Comparison of ENCODE assay signal across 14 cellular contexts in the genomic region with DNA sequence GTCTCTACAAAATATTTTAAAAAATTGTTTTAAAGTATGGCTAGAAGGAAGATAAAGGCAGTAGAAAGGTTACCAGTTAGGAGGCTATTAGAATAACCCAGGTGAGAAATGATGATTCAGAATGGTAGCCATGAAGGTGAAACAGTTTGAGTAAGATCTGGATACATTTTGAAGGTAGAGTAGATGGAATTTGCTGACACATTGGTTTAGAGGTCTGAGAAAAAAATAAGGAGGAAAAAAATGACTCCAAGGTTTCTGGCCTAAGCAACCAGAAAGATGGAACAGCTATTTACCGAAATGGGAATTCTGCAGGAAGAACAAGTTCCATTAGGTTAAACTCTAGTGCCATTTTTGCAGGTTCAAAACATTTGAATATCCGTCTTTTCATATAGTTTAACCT.
DNase-seq lines count a peak whose midpoint lies in the region; ATAC-seq and TF ChIP-seq lines count a peak whose summit lies in the region.
"Had no signal": no experiment of that assay in that cellular context is flagged by ENCODE, and none has a peak within 500 bp of the region (broad histone marks: within the 10 kb centered on the region; RNA-seq: fewer than 3 reads in every experiment).

No MANE protein-coding gene starts in this region.

- no peak overlapping the region for H3K4me2 ChIP-seq in IMR-90 (ENCODE audit: low read depth, low read length)
- H3K4me2 ChIP-seq in SK-N-SH: no peak overlapping the region
- H3K4me2 ChIP-seq: PC-9 had no signal

- DNase-seq in activated T-cell treated with anti-CD3 and anti-CD28 coated beads, Interleukin-2, amount 50 U/mL, for 72 hours: no peak
- DNase-seq in activated T-cell treated with anti-CD3 and anti-CD28 coated beads, Interleukin-2, amount 50 U/mL, for 1 hour: no peak
- DNase-seq in IMR-90: no peak
- DNase-seq in naive thymus-derived CD8-positive, alpha-beta T cell: no peak
- DNase-seq in SK-N-SH: no peak
- DNase-seq: Calu3, DMS53, NCI-H1048, NCI-H146, NCI-H2081 treated with DMSO at 0.1 percent for 48 hours, NCI-H524, PC-9 had no signal

- no peak for TF ChIP-seq CTCF in IMR-90 (conservative IDR thresholded peaks at IDR 0.05; ENCODE audit: low read depth, low read length)
- TF ChIP-seq CTCF in SK-N-SH (IDR thresholded peaks at IDR 0.05): no peak

- H3K4me3 ChIP-seq in IMR-90 (ENCODE audit: insufficient read depth, low read depth, low read length): no peak overlapping the region
- no peak overlapping the region for H3K4me3 ChIP-seq in SK-N-SH (ENCODE audit: low read depth in 2 of 2, low read length in 1 of 2)
- H3K4me3 ChIP-seq: PC-9 had no signal

- intact Hi-C loops in IMR-90 (cut with micrococcal nuclease): no loop called here

- H3K79me2 ChIP-seq in SK-N-SH (ENCODE audit: insufficient read depth): no peaks in the 10 kb centered on the region

- no peak overlapping the region for H3K14ac ChIP-seq in IMR-90 (replicated peaks; ENCODE audit: low read depth, low read length)

- peaks cover 88% of the 10 kb centered on the region for H3K4me1 Mint-ChIP-seq in activated T-cell treated with anti-CD3 and anti-CD28 coated beads, Interleukin-2, amount 50 U/mL, for 72 hours (ENCODE audit: low read depth)
- H3K4me1 Mint-ChIP-seq in activated T-helper 17 cell treated with anti-CD3 and anti-CD28 coated beads, Interleukin-2, amount 50 U/mL, for 72 hours: peaks cover 78% of the 10 kb centered on the region
- H3K4me1 Mint-ChIP-seq in naive thymus-derived CD8-positive, alpha-beta T cell: peaks cover 35 to 78% (median 59%) of the 10 kb centered on the region in 4 donors

- WGBS in IMR-90 (ENCODE audit: extremely low coverage in 2 of 2, insufficient read length in 1 of 2), 2 experiments: 100% methylated on average over 1 of the region's 2 CpGs; no CpG with 5 or more reads in 1 of the 2 experiments
- WGBS in SK-N-SH (ENCODE audit: low lambda C conversion rate): 71% methylated on average over 2 of the region's 2 CpGs

- no peaks in the 10 kb centered on the region for H3K27me3 Mint-ChIP-seq in activated T-cell treated with anti-CD3 and anti-CD28 coated beads, Interleukin-2, amount 50 U/mL, for 72 hours (ENCODE audit: low read depth)
- no peaks in the 10 kb centered on the region for H3K27me3 Mint-ChIP-seq in activated T-helper 17 cell treated with anti-CD3 and anti-CD28 coated beads, Interleukin-2, amount 50 U/mL, for 72 hours
- no peaks in the 10 kb centered on the region for H3K27me3 Mint-ChIP-seq in naive thymus-derived CD8-positive, alpha-beta T cell

- no peak for TF ChIP-seq EP300 in SK-N-SH (IDR thresholded peaks at IDR 0.05; ENCODE audit: borderline replicate concordance in 1 of 2, low read depth in 1 of 2, low read length in 1 of 2)

- CTCF ChIA-PET in IMR-90 (lab: Yijun Ruan, JAX) (no interaction called here), SK-N-SH (lab: Yijun Ruan, JAX) (no interaction called here)

- H3K9me3 ChIP-seq in IMR-90 (ENCODE audit: control insufficient read depth, insufficient read depth, low read length) (no peaks in the 10 kb centered on the region), SK-N-SH (no peaks in the 10 kb centered on the region)

- H3K27me3 ChIP-seq in IMR-90 (ENCODE audit: control insufficient read depth, insufficient read depth, low read length) (peaks cover 34% of the 10 kb centered on the region), SK-N-SH (ENCODE audit: insufficient read depth) (no peaks in the 10 kb centered on the region)

- POLR2A ChIA-PET in IMR-90 (lab: Charles Lee; ENCODE audit: unreplicated experiment) (no interaction called here), SK-N-SH (lab: Yijun Ruan, JAX) (no interaction called here)
- POLR2A ChIA-PET in naive thymus-derived CD8-positive, alpha-beta T cell (lab: Charles Lee): no interaction called here

- no peak overlapping the region for H2BK5ac ChIP-seq in IMR-90 (ENCODE audit: low read depth, low read length, poor library complexity, severe bottlenecking)

- no peak overlapping the region for H4K5ac ChIP-seq in IMR-90 (ENCODE audit: low read depth, low read length)

- H3K9me1 ChIP-seq in IMR-90 (ENCODE audit: insufficient read depth, low read length): no peaks in the 10 kb centered on the region

- H2BK20ac ChIP-seq in IMR-90 (ENCODE audit: low read depth, low read length): no peak overlapping the region

- H3F3A ChIP-seq in SK-N-SH (replicated peaks; ENCODE audit: insufficient read depth): no peaks in the 10 kb centered on the region

- H2AK5ac ChIP-seq in IMR-90 (ENCODE audit: low read depth, low read length): no peak overlapping the region

- no peaks in the 10 kb centered on the region for H3K79me1 ChIP-seq in IMR-90 (ENCODE audit: low read depth in 1 of 2, low read length in 2 of 2)

- no peak overlapping the region for H3K56ac ChIP-seq in IMR-90 (ENCODE audit: extremely low read depth, insufficient read depth, low read length)

- peak overlapping the region; percentile 39 to 73 for H3K4me3 Mint-ChIP-seq in activated T-cell treated with anti-CD3 and anti-CD28 coated beads, Interleukin-2, amount 50 U/mL, for 72 hours
- H3K4me3 Mint-ChIP-seq in activated T-helper 17 cell treated with anti-CD3 and anti-CD28 coated beads, Interleukin-2, amount 50 U/mL, for 72 hours: peak overlapping the region; percentile 71
- no peak overlapping the region for H3K4me3 Mint-ChIP-seq in naive thymus-derived CD8-positive, alpha-beta T cell

- no peak overlapping the region for H4K91ac ChIP-seq in IMR-90 (ENCODE audit: insufficient read depth, low read depth, low read length)

- peak overlapping the region; percentile 25 for H3K27ac Mint-ChIP-seq in activated T-cell treated with anti-CD3 and anti-CD28 coated beads, Interleukin-2, amount 50 U/mL, for 72 hours
- H3K27ac Mint-ChIP-seq in activated T-helper 17 cell treated with anti-CD3 and anti-CD28 coated beads, Interleukin-2, amount 50 U/mL, for 72 hours: peak overlapping the region; percentile 95
- H3K27ac Mint-ChIP-seq in naive thymus-derived CD8-positive, alpha-beta T cell: peak overlapping the region in 6 of 10 donors; percentile 29 to 94 (median 88)

- H3K4me1 ChIP-seq in IMR-90 (ENCODE audit: control insufficient read depth, insufficient read depth, low read length) (peaks cover 2% of the 10 kb centered on the region; the same call in 1 of the 2 replicates), SK-N-SH (ENCODE audit: control insufficient read depth in 1 of 2, insufficient read depth in 2 of 2, low read depth in 1 of 2, low read length in 1 of 2) (peaks cover 0 to 2% of the 10 kb centered on the region in 2 experiments; a peak in 1 of 4 replicates)

- H3K36me3 ChIP-seq in IMR-90 (ENCODE audit: control insufficient read depth, insufficient read depth, low read length) (no peaks in the 10 kb centered on the region), SK-N-SH (replicated peaks in 1 of 2; ENCODE audit: control insufficient read depth in 1 of 2, insufficient read depth in 2 of 2, low read length in 1 of 2) (no peaks in the 10 kb centered on the region)

- dilution Hi-C loops in IMR-90 (cut with HindIII; ENCODE audit: low sequenced_read_pairs, unreplicated experiment): no loop called here

- BruUV-seq in IMR-90 (replicated peaks; lab: Mats Ljungman, UMichigan): no TSS peak

- H2BK15ac ChIP-seq in IMR-90 (ENCODE audit: low read depth, low read length): no peak overlapping the region

- H2AFZ ChIP-seq in IMR-90 (replicated peaks; ENCODE audit: low read length, poor library complexity) (no peak overlapping the region), SK-N-SH (ENCODE audit: low read depth) (no peak overlapping the region)
- H2AFZ ChIP-seq: PC-9 had no signal

- H3K18ac ChIP-seq in IMR-90 (ENCODE audit: low read depth, low read length): no peak overlapping the region

- no peak for TF ChIP-seq POLR2A in IMR-90 (IDR thresholded peaks at IDR 0.05; ENCODE audit: low read depth, low read length)

- no peak overlapping the region for H3K4ac ChIP-seq in IMR-90 (ENCODE audit: low read depth, low read length)

- H4K8ac ChIP-seq in IMR-90 (ENCODE audit: low read depth in 2 of 2, low read length in 2 of 2): no peak overlapping the region

- in situ Hi-C loops in IMR-90 (cut with MboI; ENCODE audit: low sequenced_read_pairs): no loop called here

- H2AK9ac ChIP-seq in IMR-90 (replicated peaks; ENCODE audit: low read depth, low read length, poor library complexity): no peak overlapping the region

- ATAC-seq in activated T-cell treated with anti-CD3 and anti-CD28 coated beads, Interleukin-2, amount 50 U/mL, for 72 hours (replicated peaks in 1 of 2): no peak
- ATAC-seq in IMR-90 (ENCODE audit: low read depth) (no peak), GM19397 (IDR thresholded peaks at IDR 0.05; ENCODE audit: unreplicated experiment) (no peak)
- ATAC-seq in activated T-helper 17 cell treated with anti-CD3 and anti-CD28 coated beads, Interleukin-2, amount 50 U/mL, for 72 hours (replicated peaks): no peak
- ATAC-seq in naive thymus-derived CD8-positive, alpha-beta T cell: no peak

- H3K36me3 Mint-ChIP-seq in activated T-cell treated with anti-CD3 and anti-CD28 coated beads, Interleukin-2, amount 50 U/mL, for 72 hours (ENCODE audit: insufficient read depth in 2 of 2): peaks cover 28 to 33% of the 10 kb centered on the region in 2 donors
- H3K36me3 Mint-ChIP-seq in activated T-helper 17 cell treated with anti-CD3 and anti-CD28 coated beads, Interleukin-2, amount 50 U/mL, for 72 hours (ENCODE audit: low read depth): peaks cover 43% of the 10 kb centered on the region
- peaks cover 0 to 11% (median 6%) of the 10 kb centered on the region in 3 donors for H3K36me3 Mint-ChIP-seq in naive thymus-derived CD8-positive, alpha-beta T cell

- H2BK120ac ChIP-seq in IMR-90 (ENCODE audit: low read depth, low read length): no peak overlapping the region

- H3K9me3 Mint-ChIP-seq in activated T-cell treated with anti-CD3 and anti-CD28 coated beads, Interleukin-2, amount 50 U/mL, for 72 hours: peaks cover 7 to 13% of the 10 kb centered on the region in 2 donors
- H3K9me3 Mint-ChIP-seq in activated T-helper 17 cell treated with anti-CD3 and anti-CD28 coated beads, Interleukin-2, amount 50 U/mL, for 72 hours: peaks cover 10% of the 10 kb centered on the region
- peaks cover 0 to 29% (median 7%) of the 10 kb centered on the region in 9 donors for H3K9me3 Mint-ChIP-seq in naive thymus-derived CD8-positive, alpha-beta T cell

- H4K20me1 ChIP-seq in IMR-90 (ENCODE audit: insufficient read depth, low read length): no peaks in the 10 kb centered on the region
- H4K20me1 ChIP-seq in SK-N-SH (ENCODE audit: insufficient read depth): no peaks in the 10 kb centered on the region

- no peaks in the 10 kb centered on the region for H3K9me2 ChIP-seq in SK-N-SH

- H3K27ac ChIP-seq in IMR-90 (ENCODE audit: insufficient read depth, low read length) (no peak overlapping the region), SK-N-SH (ENCODE audit: low read depth in 2 of 2, low read length in 1 of 2) (no peak overlapping the region)
- H3K27ac ChIP-seq: PC-9 had no signal

- no peak overlapping the region for H3K23ac ChIP-seq in IMR-90 (ENCODE audit: low read depth, low read length)

- H3K9ac ChIP-seq in IMR-90 (ENCODE audit: low read depth, low read length): no peak overlapping the region
- H3K9ac ChIP-seq in SK-N-SH: no peak overlapping the region

- no peak for TF ChIP-seq RAD21 in IMR-90 (IDR thresholded peaks at IDR 0.05; ENCODE audit: low read length)
- TF ChIP-seq RAD21 in SK-N-SH (IDR thresholded peaks at IDR 0.05; ENCODE audit: low read length): no peak

TF ChIP-seq in IMR-90, 13 proteins besides CTCF, POLR2A, EP300 and RAD21 (continues in another document):
- TF ChIP-seq MAFK (IDR thresholded peaks at IDR 0.05; ENCODE audit: low read depth, low read length): peak; percentile 69

TF ChIP-seq in SK-N-SH, 30 proteins besides CTCF, POLR2A, EP300 and RAD21 (continues in another document):
- TF ChIP-seq FOXJ3 (CRISPR knock-in tag; IDR thresholded peaks at IDR 0.05): no peak

Comparison
In these comparisons a context has a peak if more than half of its experiments do, and no peak if none do; other contexts are left out.
1. H3K27ac Mint-ChIP-seq: peak in every context shown above with its lines; median percentile 95 in activated T-helper 17 cell treated with anti-CD3 and anti-CD28 coated beads, Interleukin-2, amount 50 U/mL, for 72 hours; 88 in naive thymus-derived CD8-positive, alpha-beta T cell; 25 in activated T-cell treated with anti-CD3 and anti-CD28 coated beads, Interleukin-2, amount 50 U/mL, for 72 hours.
2. H3K4me3 Mint-ChIP-seq: peak in activated T-cell treated with anti-CD3 and anti-CD28 coated beads, Interleukin-2, amount 50 U/mL, for 72 hours (2 of 2) and activated T-helper 17 cell treated with anti-CD3 and anti-CD28 coated beads, Interleukin-2, amount 50 U/mL, for 72 hours (single experiment); none in naive thymus-derived CD8-positive, alpha-beta T cell (0 of 10).